In genomic region chr7:17932770-17933169, GRCh38 we compare ENCODE assay signal across 20 cellular contexts. TPM values are rescaled to one million over a fixed set of nuclear protein-coding genes. Genes with fewer than 3 reads are reported as not detected.
DNase-seq lines count a peak whose midpoint lies in the region; ATAC-seq and TF ChIP-seq lines count a peak whose summit lies in the region.
"Had no signal": no experiment of that assay in that cellular context is flagged by ENCODE, and none has a peak within 500 bp of the region (broad histone marks: within the 10 kb centered on the region; RNA-seq: fewer than 3 reads in every experiment).

No MANE protein-coding gene starts in this region.

- H3K79me2 ChIP-seq in GM23338 (replicated peaks; ENCODE audit: insufficient read depth) (peaks cover 100% of the 10 kb centered on the region), OCI-LY3 (ENCODE audit: low read length) (peaks cover 88% of the 10 kb centered on the region), MM.1S (ENCODE audit: low read length) (peaks cover 96% of the 10 kb centered on the region)

- H3F3A ChIP-seq in GM23338 (replicated peaks; ENCODE audit: low read depth) (no peaks in the 10 kb centered on the region), MM.1S (ENCODE audit: insufficient read depth, low read length) (no peaks in the 10 kb centered on the region)

- H3K4me1 Mint-ChIP-seq in GM23338, result peaks cover 42% of the 10 kb centered on the region

- no peak overlapping the region for H3K4me3 Mint-ChIP-seq in GM23338

- H3K36me3 ChIP-seq in GM23338 (ENCODE audit: insufficient read depth) (no peaks in the 10 kb centered on the region), OCI-LY3 (replicated peaks; ENCODE audit: low read depth, low read length) (no peaks in the 10 kb centered on the region), left ventricle myocardium inferior (no peaks in the 10 kb centered on the region), MM.1S (replicated peaks; ENCODE audit: insufficient read depth, low read length) (no peaks in the 10 kb centered on the region)
- H3K36me3 ChIP-seq: SJCRH30 had no signal

- H3K27me3 ChIP-seq in GM23338 (ENCODE audit: insufficient read depth), result no peaks in the 10 kb centered on the region
- no peaks in the 10 kb centered on the region for H3K27me3 ChIP-seq in OCI-LY3 (ENCODE audit: low read depth, low read length)
- no peaks in the 10 kb centered on the region for H3K27me3 ChIP-seq in left ventricle myocardium inferior (ENCODE audit: low read depth)
- H3K27me3 ChIP-seq in MM.1S (replicated peaks; ENCODE audit: insufficient read depth, low read length), result no peaks in the 10 kb centered on the region
- H3K27me3 ChIP-seq: MG63, SJCRH30 had no signal

- H3K9ac ChIP-seq in OCI-LY3 (ENCODE audit: low read length) (no peak overlapping the region), MM.1S (ENCODE audit: low read length) (no peak overlapping the region)

- no peaks in the 10 kb centered on the region for H3K27me3 Mint-ChIP-seq in GM23338 (ENCODE audit: insufficient read depth, low read depth, poor library complexity)
- H3K27me3 Mint-ChIP-seq: CD4-positive, CD25-positive, alpha-beta regulatory T cell; IgD-negative memory B cell had no signal

- DNase-seq in GM23338 (ENCODE audit: low spot score), result no peak
- no peak for DNase-seq in left ventricle myocardium inferior
- peak; percentile 53 for DNase-seq in myocyte (ENCODE audit: low read depth)
- DNase-seq in activated CD4-positive, alpha-beta T cell treated with anti-CD3 and anti-CD28 coated beads, Interleukin-2, amount 50 U/mL, for 48 hours, result no peak
- DNase-seq in MM.1S, result no peak
- DNase-seq in NCI-H69 (lab: John Stamatoyannopoulos, UW), result no peak
- no peak for DNase-seq in activated naive CD4-positive, alpha-beta T cell treated with anti-CD3 and anti-CD28 coated beads, Interleukin-2, amount 50 U/mL, for 72 hours (ENCODE audit: low spot score in 2 of 2)
- DNase-seq: CD4-positive, CD25-positive, alpha-beta regulatory T cell; COR-L47; DMS 273 treated with DMSO at 0.1 percent for 48 hours; DND-41; Karpas-422; MG63; NCI-H1092; NCI-H1436; NCI-H187 treated with DMSO at 0.1 percent for 48 hours; SJCRH30 had no signal

- no peak overlapping the region for H3K4me3 ChIP-seq in GM23338
- no peak overlapping the region for H3K4me3 ChIP-seq in OCI-LY3 (ENCODE audit: low read length)
- no peak overlapping the region for H3K4me3 ChIP-seq in left ventricle myocardium inferior
- H3K4me3 ChIP-seq in MM.1S (ENCODE audit: low read length), result no peak overlapping the region
- H3K4me3 ChIP-seq: MG63, SJCRH30 had no signal

- H3K27ac ChIP-seq in GM23338 (ENCODE audit: low read depth) (no peak overlapping the region), OCI-LY3 (ENCODE audit: low read length) (no peak overlapping the region), left ventricle myocardium inferior (replicated peaks) (peak overlapping the region; percentile 31), MM.1S (ENCODE audit: low read length) (no peak overlapping the region)
- H3K27ac ChIP-seq: SJCRH30 had no signal

- H2AFZ ChIP-seq in GM23338, result no peak overlapping the region
- H2AFZ ChIP-seq in OCI-LY3 (ENCODE audit: low read depth, low read length), result no peak overlapping the region
- no peak overlapping the region for H2AFZ ChIP-seq in MM.1S (ENCODE audit: low read length)

- H3K27ac Mint-ChIP-seq in GM23338, result peak overlapping the region; percentile 70
- H3K27ac Mint-ChIP-seq in activated naive CD4-positive, alpha-beta T cell treated with anti-CD3 and anti-CD28 coated beads, Interleukin-2, amount 50 U/mL, for 72 hours, result no peak overlapping the region

- H3K4me1 ChIP-seq in GM23338 (ENCODE audit: insufficient read depth) (peaks cover 10% of the 10 kb centered on the region; the same call in 1 of the 2 replicates), OCI-LY3 (ENCODE audit: low read length) (peaks cover 33% of the 10 kb centered on the region), left ventricle myocardium inferior (peaks cover 97% of the 10 kb centered on the region), MM.1S (ENCODE audit: low read length) (peaks cover 8% of the 10 kb centered on the region; the same call in 1 of the 2 replicates)

- ATAC-seq in GM23338, result no peak
- ATAC-seq in activated naive CD4-positive, alpha-beta T cell treated with anti-CD3 and anti-CD28 coated beads, Interleukin-2, amount 50 U/mL, for 72 hours, result no peak
- ATAC-seq: Panc1 had no signal

- no peak overlapping the region for H3K4me2 ChIP-seq in GM23338
- H3K4me2 ChIP-seq in OCI-LY3 (ENCODE audit: low read length), result peak overlapping the region; percentile 59
- H3K4me2 ChIP-seq in MM.1S (ENCODE audit: low read depth, low read length), result no peak overlapping the region

- no peaks in the 10 kb centered on the region for H3K36me3 Mint-ChIP-seq in GM23338 (ENCODE audit: low read depth)
- no peaks in the 10 kb centered on the region for H3K36me3 Mint-ChIP-seq in activated naive CD4-positive, alpha-beta T cell treated with anti-CD3 and anti-CD28 coated beads, Interleukin-2, amount 50 U/mL, for 72 hours
- H3K36me3 Mint-ChIP-seq: CD4-positive, CD25-positive, alpha-beta regulatory T cell had no signal

- intact Hi-C loops in left ventricle myocardium inferior (cut with micrococcal nuclease), result no loop called here

- H3K9me3 Mint-ChIP-seq in GM23338, result no peaks in the 10 kb centered on the region
- no peaks in the 10 kb centered on the region for H3K9me3 Mint-ChIP-seq in activated naive CD4-positive, alpha-beta T cell treated with anti-CD3 and anti-CD28 coated beads, Interleukin-2, amount 50 U/mL, for 72 hours
- H3K9me3 Mint-ChIP-seq: CD4-positive, CD25-positive, alpha-beta regulatory T cell; IgD-negative memory B cell had no signal

- H4K20me1 ChIP-seq in GM23338 (replicated peaks; ENCODE audit: insufficient read depth) (no peaks in the 10 kb centered on the region; the same call in 1 of the 2 replicates), OCI-LY3 (ENCODE audit: insufficient read depth, low read length) (peaks cover 38% of the 10 kb centered on the region), MM.1S (ENCODE audit: insufficient read depth, low read length) (peaks cover 4% of the 10 kb centered on the region; the same call in 1 of the 2 replicates)

- H3K9me2 ChIP-seq in GM23338 (ENCODE audit: insufficient read depth), result no peaks in the 10 kb centered on the region
- H3K9me2 ChIP-seq in MM.1S (replicated peaks; ENCODE audit: insufficient read depth, low read length), result no peaks in the 10 kb centered on the region

- no peak for TF ChIP-seq CTCF in GM23338 (conservative IDR thresholded peaks at IDR 0.05; ENCODE audit: low read depth in 2 of 2)
- no peak for TF ChIP-seq CTCF in OCI-LY3 (IDR thresholded peaks at IDR 0.05; ENCODE audit: low read depth, low read length)
- TF ChIP-seq CTCF in left ventricle myocardium inferior (IDR thresholded peaks at IDR 0.05; ENCODE audit: borderline replicate concordance), result no peak
- TF ChIP-seq CTCF in MM.1S (IDR thresholded peaks at IDR 0.05; ENCODE audit: low read length), result no peak

- H3K9me3 ChIP-seq in OCI-LY3 (ENCODE audit: insufficient read depth, low read length) (no peaks in the 10 kb centered on the region), left ventricle myocardium inferior (replicated peaks) (no peaks in the 10 kb centered on the region), MM.1S (replicated peaks; ENCODE audit: insufficient read depth, low read length) (no peaks in the 10 kb centered on the region)
- H3K9me3 ChIP-seq: MG63, SJCRH30 had no signal

TF ChIP-seq in GM23338, 12 proteins besides CTCF, POLR2A, EP300 and RAD21 (continues in another document):
- no peak for TF ChIP-seq ZNF114 (CRISPR knock-in tag; IDR thresholded peaks at IDR 0.05)
- no peak for TF ChIP-seq POLR2AphosphoS5 (IDR thresholded peaks at IDR 0.05; ENCODE audit: low read depth)
- no peak for TF ChIP-seq CREB1 (CRISPR knock-in tag; IDR thresholded peaks at IDR 0.05; ENCODE audit: low read depth)
- no peak for TF ChIP-seq NANOG (IDR thresholded peaks at IDR 0.05; ENCODE audit: borderline replicate concordance)

RNA-seq across cellular contexts. Expression of gene SNX13, which starts 7.5 kb away (rescaled TPM):
- 26.4 and 42.7 TPM in 2 replicates for total RNA-seq in GM23338 (2014; rRNA removed; shearing (Covaris generic))
- polyA plus RNA-seq in GM23338 (2016; fragmentation: Nextera tagmentation; extraction: Ambion mirVana), result 6.9 and 7.5 TPM in 2 replicates
- total RNA-seq in left ventricle myocardium inferior (42.2 TPM), myocyte (90.8 and 155 TPM in 2 replicates)
- polyA plus RNA-seq in myocyte (2012), result 15.7 TPM
- total RNA-seq in activated naive CD4-positive, alpha-beta T cell treated with anti-CD3 and anti-CD28 coated beads, Interleukin-2, amount 50 U/mL, for 72 hours, result 10 to 100 TPM; 22.4 to 25.6 TPM
